In the genomic region with DNA sequence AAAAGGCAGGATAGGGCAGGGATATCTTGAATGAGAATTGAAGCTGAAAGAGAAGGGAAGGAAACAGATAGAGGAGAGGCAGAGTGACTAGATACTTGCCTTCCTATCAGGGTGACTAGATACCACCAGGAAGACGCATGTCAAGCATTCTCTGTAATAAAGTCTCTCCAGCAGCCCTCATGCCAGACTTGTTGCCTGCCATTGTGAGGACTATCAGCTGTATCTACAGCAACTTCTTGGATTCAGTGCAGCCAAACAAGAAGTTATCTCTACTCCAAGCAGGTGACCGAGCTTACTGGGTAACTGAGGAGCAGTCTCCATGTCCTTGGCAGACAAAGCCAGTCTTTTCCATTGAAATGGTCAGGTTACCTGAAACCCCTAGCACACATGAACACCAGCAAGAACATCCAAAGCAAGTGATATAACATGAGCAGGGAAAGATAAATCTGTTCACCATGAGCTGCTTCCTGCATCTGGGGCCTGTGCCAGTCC, we compare ENCODE assay signal across 1 cellular context.
TF ChIP-seq lines count a peak whose summit lies in the region.

No MANE protein-coding gene starts in this region.

TF ChIP-seq in GM23338, 12 proteins besides CTCF, POLR2A, EP300 and RAD21 (continued from another document):
- no peak for TF ChIP-seq REST (IDR thresholded peaks at IDR 0.05; ENCODE audit: unreplicated experiment)
